Comparison of ENCODE assay signal across 10 cellular contexts in the genomic region with DNA sequence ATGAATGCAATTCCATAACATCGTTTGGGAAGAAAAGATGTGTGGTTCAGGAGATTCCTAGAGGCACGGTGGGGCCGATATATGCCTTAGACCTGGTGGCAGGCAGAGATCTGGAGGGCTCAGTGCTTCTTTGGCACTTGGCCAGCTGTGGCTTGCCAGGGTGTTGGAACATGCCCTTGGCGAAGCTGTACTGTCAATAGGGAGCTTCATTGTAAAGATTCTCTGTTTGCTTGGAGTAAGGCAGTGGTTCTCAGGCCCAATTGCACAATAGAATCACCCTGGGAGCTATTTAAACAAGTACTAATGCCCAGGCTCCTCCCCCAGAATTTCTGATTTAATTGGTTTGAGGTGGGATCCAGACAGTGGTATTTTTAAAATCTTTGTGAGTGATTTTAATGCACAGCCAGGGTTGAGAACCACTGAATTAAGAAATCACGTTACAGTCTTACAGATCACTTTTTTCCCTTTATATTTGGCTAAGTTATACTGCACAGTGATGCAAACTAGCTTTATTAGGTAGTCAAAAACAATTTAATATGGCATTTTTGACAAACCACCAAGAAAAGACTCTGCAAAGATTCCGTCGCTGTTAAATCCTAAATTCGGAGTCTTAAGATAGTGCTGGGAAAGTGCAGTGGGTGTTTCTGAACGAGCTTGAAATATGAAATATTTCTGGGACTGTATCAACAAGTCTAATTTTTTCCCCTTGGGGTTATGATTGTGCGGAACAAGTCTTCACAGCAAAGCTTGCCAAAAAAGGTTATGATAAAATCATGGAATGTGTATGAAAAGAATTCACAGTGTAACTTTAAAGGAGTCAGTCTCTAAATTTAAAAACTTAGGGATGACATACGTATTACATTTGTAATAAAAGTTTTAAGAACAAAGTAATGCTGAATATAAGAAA.
DNase-seq lines count a peak whose midpoint lies in the region; ATAC-seq and TF ChIP-seq lines count a peak whose summit lies in the region.
"Had no signal": no experiment of that assay in that cellular context is flagged by ENCODE, and none has a peak within 500 bp of the region (broad histone marks: within the 10 kb centered on the region; RNA-seq: fewer than 3 reads in every experiment).

No MANE protein-coding gene starts in this region.

- H3K27me3 ChIP-seq in prostate gland (replicated peaks; ENCODE audit: insufficient read depth) = no peaks in the 10 kb centered on the region
- H3K27me3 ChIP-seq in CD4-positive, alpha-beta memory T cell (ENCODE audit: insufficient read depth, low read length) = no peaks in the 10 kb centered on the region
- H3K27me3 ChIP-seq in CD8-positive, alpha-beta memory T cell (ENCODE audit: insufficient read depth, low read length, poor library complexity, severe bottlenecking) = no peaks in the 10 kb centered on the region

- no peak overlapping the region for H3K4me3 ChIP-seq in fibroblast of mammary gland (ENCODE audit: control insufficient read depth, low read depth, low read length)
- no peak overlapping the region for H3K4me3 ChIP-seq in prostate gland
- no peak overlapping the region for H3K4me3 ChIP-seq in CD4-positive, alpha-beta memory T cell (ENCODE audit: low read length in 2 of 2)
- no peak overlapping the region for H3K4me3 ChIP-seq in CD8-positive, alpha-beta memory T cell (ENCODE audit: low read length)

- no peak overlapping the region for H3K27ac Mint-ChIP-seq in CD4-positive, alpha-beta memory T cell
- H3K27ac Mint-ChIP-seq in CD8-positive, alpha-beta memory T cell = no peak overlapping the region

- H3K36me3 Mint-ChIP-seq in CD4-positive, alpha-beta memory T cell = no peaks in the 10 kb centered on the region
- no peaks in the 10 kb centered on the region for H3K36me3 Mint-ChIP-seq in CD8-positive, alpha-beta memory T cell

- intact Hi-C loops in prostate gland (cut with DNase I) = no loop called here
- intact Hi-C loops in CD4-positive, alpha-beta memory T cell (cut with micrococcal nuclease) = no loop called here

- no peaks in the 10 kb centered on the region for H3K9me3 ChIP-seq in prostate gland
- no peaks in the 10 kb centered on the region for H3K9me3 ChIP-seq in CD4-positive, alpha-beta memory T cell (ENCODE audit: control insufficient read depth in 1 of 2, low read length in 2 of 2)
- no peaks in the 10 kb centered on the region for H3K9me3 ChIP-seq in CD8-positive, alpha-beta memory T cell (ENCODE audit: low read length)

- 22% methylated on average over 11 of the region's 11 CpGs for WGBS in prostate gland

- H3K4me1 ChIP-seq in prostate gland (replicated peaks) = peaks cover 12% of the 10 kb centered on the region
- H3K4me1 ChIP-seq in CD4-positive, alpha-beta memory T cell (ENCODE audit: insufficient read depth, low read length) = no peaks in the 10 kb centered on the region
- no peaks in the 10 kb centered on the region for H3K4me1 ChIP-seq in CD8-positive, alpha-beta memory T cell (ENCODE audit: insufficient read depth, low read length)

- TF ChIP-seq CTCF in fibroblast of mammary gland (conservative IDR thresholded peaks at IDR 0.05; ENCODE audit: control insufficient read depth, insufficient read depth, low read depth, low read length) (no peak), prostate gland (IDR thresholded peaks at IDR 0.05) (no peak)

- CTCF ChIA-PET in CD4-positive, alpha-beta memory T cell (lab: Charles Lee; ENCODE audit: partially characterized antibody) = no interaction called here
- CTCF ChIA-PET in CD8-positive, alpha-beta memory T cell (lab: Charles Lee) = interaction anchor here (1.5 kb wide), 1 partner anchor 13 kb away, joined by 3 read pairs; no protein-coding TSS in a partner anchor

- peak overlapping the region; percentile 22 to 50 for H3K27ac ChIP-seq in prostate gland
- H3K27ac ChIP-seq in CD4-positive, alpha-beta memory T cell (ENCODE audit: low read depth, low read length) = no peak overlapping the region
- no peak overlapping the region for H3K27ac ChIP-seq in CD8-positive, alpha-beta memory T cell (ENCODE audit: low read depth, low read length)

- H3K36me3 ChIP-seq in prostate gland = no peaks in the 10 kb centered on the region
- H3K36me3 ChIP-seq in CD4-positive, alpha-beta memory T cell (ENCODE audit: insufficient read depth, low read length) = no peaks in the 10 kb centered on the region
- no peaks in the 10 kb centered on the region for H3K36me3 ChIP-seq in CD8-positive, alpha-beta memory T cell (ENCODE audit: insufficient read depth, low read length)

- no peaks in the 10 kb centered on the region for H3K4me1 Mint-ChIP-seq in CD4-positive, alpha-beta memory T cell
- no peaks in the 10 kb centered on the region for H3K4me1 Mint-ChIP-seq in CD8-positive, alpha-beta memory T cell

- peak; percentile 79 for DNase-seq in EL
- DNase-seq in NCI-H748 treated with DMSO at 0.1 percent for 48 hours (lab: John Stamatoyannopoulos, UW) = peak; percentile 18
- peak; percentile 81 for DNase-seq in fibroblast of mammary gland (ENCODE audit: low read depth)
- DNase-seq in prostate gland (ENCODE audit: low spot score) = peak; percentile 84
- DNase-seq in CD4-positive, alpha-beta memory T cell = no peak
- DNase-seq in NAMALWA (ENCODE audit: low spot score) = no peak
- DNase-seq in stimulated activated naive CD8-positive, alpha-beta T cell treated with anti-CD3 and anti-CD28 coated beads, Interleukin-15, Interleukin-2, amounts not matched to agents 100 U/mL and 50 U/mL, for 24 hours = no peak
- no peak for DNase-seq in CD8-positive, alpha-beta memory T cell
- DNase-seq: activated CD8-positive, alpha-beta memory T cell treated with anti-CD3 and anti-CD28 coated beads, Interleukin-2, amount 50 U/mL, for 48 hours; NCI-H2107 had no signal

- H3K4me3 Mint-ChIP-seq in CD4-positive, alpha-beta memory T cell = no peak overlapping the region
- no peak overlapping the region for H3K4me3 Mint-ChIP-seq in CD8-positive, alpha-beta memory T cell

- POLR2A ChIA-PET in CD4-positive, alpha-beta memory T cell (lab: Charles Lee; ENCODE audit: partially characterized antibody) = no interaction called here
- POLR2A ChIA-PET in CD8-positive, alpha-beta memory T cell (lab: Charles Lee) = no interaction called here

- H3K9me3 Mint-ChIP-seq in CD4-positive, alpha-beta memory T cell = no peaks in the 10 kb centered on the region
- no peaks in the 10 kb centered on the region for H3K9me3 Mint-ChIP-seq in CD8-positive, alpha-beta memory T cell

- ATAC-seq in stimulated activated naive CD8-positive, alpha-beta T cell treated with anti-CD3 and anti-CD28 coated beads, Interleukin-15, Interleukin-2, amounts not matched to agents 100 U/mL and 50 U/mL, for 24 hours = no peak

- H3K27me3 Mint-ChIP-seq in CD4-positive, alpha-beta memory T cell = no peaks in the 10 kb centered on the region
- no peaks in the 10 kb centered on the region for H3K27me3 Mint-ChIP-seq in CD8-positive, alpha-beta memory T cell

- no peak for TF ChIP-seq POLR2A in prostate gland (IDR thresholded peaks at IDR 0.05)

Comparison
In these comparisons a context has a peak if more than half of its experiments do, and no peak if none do; other contexts are left out.
1. DNase-seq: peak in EL (single experiment), NCI-H748 treated with DMSO at 0.1 percent for 48 hours (single experiment), fibroblast of mammary gland (single experiment) and prostate gland (single experiment); none in CD4-positive, alpha-beta memory T cell (0 of 5), NAMALWA (single experiment), stimulated activated naive CD8-positive, alpha-beta T cell treated with anti-CD3 and anti-CD28 coated beads, Interleukin-15, Interleukin-2, amounts not matched to agents 100 U/mL and 50 U/mL, for 24 hours (single experiment) and CD8-positive, alpha-beta memory T cell (0 of 5).
2. H3K27ac ChIP-seq: peak in prostate gland (2 of 2); none in CD4-positive, alpha-beta memory T cell (single experiment) and CD8-positive, alpha-beta memory T cell (single experiment).